In the genomic region with DNA sequence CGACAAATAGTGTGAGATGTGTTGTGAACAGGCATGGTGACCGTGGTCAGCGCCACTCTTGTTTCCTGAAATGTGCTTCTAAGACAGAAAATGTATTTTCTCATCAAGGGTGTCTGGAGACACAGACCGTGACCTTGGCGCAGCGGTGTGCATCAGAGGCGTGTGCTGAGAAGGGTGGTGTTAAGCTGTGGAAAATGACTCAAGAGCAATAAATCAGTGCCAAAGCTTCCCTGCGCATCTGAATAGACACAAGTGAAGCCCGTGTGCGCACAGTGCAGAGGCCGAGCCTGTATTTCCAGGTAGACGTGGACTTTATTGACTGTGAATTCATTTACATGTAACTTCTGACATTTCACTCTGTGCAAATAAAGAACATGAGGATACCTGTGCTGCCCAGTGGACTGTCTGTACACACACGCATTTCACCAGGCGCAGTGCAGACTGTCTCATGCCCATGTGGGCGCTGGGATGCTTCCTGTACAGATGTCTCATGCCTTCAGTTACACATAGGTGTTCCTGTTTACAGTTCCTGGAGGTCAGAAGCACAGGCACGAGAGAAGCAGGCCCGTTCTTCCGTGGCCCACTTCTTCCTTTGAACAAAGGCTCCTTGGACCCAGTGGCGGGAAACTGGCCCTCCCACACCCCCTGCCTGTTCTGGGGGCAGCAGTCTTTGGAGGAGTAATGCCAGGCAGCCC, we compare ENCODE assay signal across 1 cellular context.
TF ChIP-seq lines count a peak whose summit lies in the region.

No MANE protein-coding gene starts in this region.

TF ChIP-seq in WTC11, 78 proteins besides CTCF, POLR2A, EP300 and RAD21 (continued from another document):
- TF ChIP-seq, protein P1, sequence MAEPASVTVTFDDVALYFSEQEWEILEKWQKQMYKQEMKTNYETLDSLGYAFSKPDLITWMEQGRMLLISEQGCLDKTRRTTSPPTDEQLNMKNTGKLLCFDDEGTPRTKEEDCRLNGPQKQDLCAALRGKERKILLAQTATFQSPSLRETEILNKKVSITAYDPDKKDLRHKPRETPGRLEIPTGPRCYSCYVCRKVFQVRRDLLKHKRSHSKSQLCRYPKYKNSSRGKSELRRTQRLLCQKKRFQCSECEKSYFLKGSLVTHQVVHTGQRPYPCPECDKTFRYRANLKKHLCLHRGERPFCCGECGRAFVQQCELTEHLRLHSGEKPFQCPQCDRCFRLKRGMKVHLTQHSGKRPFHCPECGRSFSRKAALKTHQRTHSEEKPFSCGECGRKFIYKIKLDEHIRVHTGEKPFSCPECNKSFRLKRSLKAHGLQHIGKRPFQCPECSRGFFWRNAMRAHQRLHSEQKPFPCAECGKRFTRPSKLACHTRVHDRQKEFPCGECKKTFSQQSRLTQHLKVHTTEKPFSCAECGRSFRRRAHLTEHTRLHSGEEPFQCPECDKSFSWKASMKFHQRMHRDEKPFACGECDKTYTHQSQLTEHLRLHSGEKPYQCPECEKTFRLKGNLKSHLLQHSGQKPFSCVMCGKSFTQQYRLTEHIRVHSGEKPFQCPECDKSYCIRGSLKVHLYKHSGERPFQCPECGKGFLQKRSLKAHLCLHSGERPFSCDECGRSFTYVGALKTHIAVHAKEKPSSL (CRISPR knock-in tag; conservative IDR thresholded peaks at IDR 0.05): no peak
